In the genomic region with DNA sequence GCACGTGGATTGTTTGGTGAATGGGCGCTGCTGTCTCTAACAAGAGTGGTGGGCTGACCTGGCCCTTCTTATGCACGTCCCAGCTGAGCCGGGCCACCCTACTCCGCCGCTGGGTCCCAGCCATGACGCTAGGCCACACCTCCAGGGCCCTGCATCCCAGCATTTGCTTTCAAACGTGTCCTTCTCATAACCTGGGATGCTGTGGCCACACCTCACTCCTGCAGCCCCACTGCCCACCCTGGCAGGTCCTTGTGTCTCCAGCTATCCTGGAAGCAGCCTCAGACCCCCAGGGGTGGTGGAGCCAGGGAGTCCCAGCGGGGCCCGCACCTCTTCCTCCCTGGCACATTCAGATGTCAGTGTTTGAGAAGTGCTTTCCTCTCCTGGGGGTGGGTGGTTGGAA, we compare ENCODE assay signal across 18 cellular contexts.
DNase-seq lines count a peak whose midpoint lies in the region; ATAC-seq and TF ChIP-seq lines count a peak whose summit lies in the region.
"Had no signal": no experiment of that assay in that cellular context is flagged by ENCODE, and none has a peak within 500 bp of the region (broad histone marks: within the 10 kb centered on the region; RNA-seq: fewer than 3 reads in every experiment).

No MANE protein-coding gene starts in this region.

- no peaks in the 10 kb centered on the region for H3K9me3 Mint-ChIP-seq in natural killer cell treated with Interleukin-12 subunit alpha and Interleukin-12 subunit beta and Interleukin-15 and Interleukin-18, amount 100 ng/mL, for 72 hours
- no peaks in the 10 kb centered on the region for H3K9me3 Mint-ChIP-seq in natural killer cell

- no peak overlapping the region for H3K4me3 ChIP-seq in lower lobe of right lung
- H3K4me3 ChIP-seq: BLaER1 had no signal

- H3K36me3 ChIP-seq in lower lobe of right lung = no peaks in the 10 kb centered on the region
- H3K36me3 ChIP-seq: BLaER1 had no signal

- H3K27ac Mint-ChIP-seq in natural killer cell treated with Interleukin-12 subunit alpha and Interleukin-12 subunit beta and Interleukin-15 and Interleukin-18, amount 100 ng/mL, for 72 hours = no peak overlapping the region
- no peak overlapping the region for H3K27ac Mint-ChIP-seq in natural killer cell
- H3K27ac Mint-ChIP-seq: CD14-positive monocyte; CD4-positive, alpha-beta memory T cell had no signal

- H3K27ac ChIP-seq in lower lobe of right lung = no peak overlapping the region
- H3K27ac ChIP-seq: BLaER1, HL-60 had no signal

- ATAC-seq in natural killer cell treated with Interleukin-12 subunit alpha and Interleukin-12 subunit beta and Interleukin-15 and Interleukin-18, amount 100 ng/mL, for 72 hours = no peak
- ATAC-seq in natural killer cell (no peak), lower lobe of right lung (no peak), GM18873 (IDR thresholded peaks at IDR 0.05; ENCODE audit: low FRiP score, unreplicated experiment) (no peak)
- ATAC-seq: HCT116 had no signal

- no peak for TF ChIP-seq CTCF in natural killer cell (IDR thresholded peaks at IDR 0.05)
- no peak for TF ChIP-seq CTCF in lower lobe of right lung (IDR thresholded peaks at IDR 0.05)

- no peak overlapping the region for H3K4me3 Mint-ChIP-seq in natural killer cell treated with Interleukin-12 subunit alpha and Interleukin-12 subunit beta and Interleukin-15 and Interleukin-18, amount 100 ng/mL, for 72 hours
- no peak overlapping the region for H3K4me3 Mint-ChIP-seq in natural killer cell
- H3K4me3 Mint-ChIP-seq: CD14-positive monocyte; CD4-positive, alpha-beta memory T cell had no signal

- peaks cover 5 to 17% of the 10 kb centered on the region in 2 donors for H3K27me3 Mint-ChIP-seq in natural killer cell treated with Interleukin-12 subunit alpha and Interleukin-12 subunit beta and Interleukin-15 and Interleukin-18, amount 100 ng/mL, for 72 hours
- peaks cover 0 to 19% of the 10 kb centered on the region in 2 donors for H3K27me3 Mint-ChIP-seq in natural killer cell (ENCODE audit: low read depth in 2 of 2)

- peaks cover 24% of the 10 kb centered on the region for H3K4me1 ChIP-seq in lower lobe of right lung

- intact Hi-C loops in natural killer cell (cut with micrococcal nuclease) (no loop called here), lower lobe of right lung (cut with DNase I) (no loop called here), posterior vena cava (cut with DNase I) (no loop called here)

- no peaks in the 10 kb centered on the region for H3K36me3 Mint-ChIP-seq in natural killer cell treated with Interleukin-12 subunit alpha and Interleukin-12 subunit beta and Interleukin-15 and Interleukin-18, amount 100 ng/mL, for 72 hours
- H3K36me3 Mint-ChIP-seq in natural killer cell = no peaks in the 10 kb centered on the region
- H3K36me3 Mint-ChIP-seq: CD14-positive monocyte; CD4-positive, alpha-beta memory T cell had no signal

- no peaks in the 10 kb centered on the region for H3K4me1 Mint-ChIP-seq in natural killer cell treated with Interleukin-12 subunit alpha and Interleukin-12 subunit beta and Interleukin-15 and Interleukin-18, amount 100 ng/mL, for 72 hours (ENCODE audit: low read depth in 2 of 2)
- no peaks in the 10 kb centered on the region for H3K4me1 Mint-ChIP-seq in natural killer cell
- H3K4me1 Mint-ChIP-seq: CD14-positive monocyte; CD4-positive, alpha-beta memory T cell had no signal

- peaks cover 16% of the 10 kb centered on the region for H3K27me3 ChIP-seq in lower lobe of right lung (ENCODE audit: low read depth)

- DNase-seq in natural killer cell treated with Interleukin-12 subunit alpha and Interleukin-12 subunit beta and Interleukin-15 and Interleukin-18, amount 100 ng/mL, for 72 hours (ENCODE audit: low spot score) = peak; percentile 39
- DNase-seq in natural killer cell (no peak), lower lobe of right lung (peak; percentile 24), posterior vena cava (ENCODE audit: low spot score) (peak; percentile 43), iPS-NIHi7 (ENCODE audit: extremely low spot score) (no peak)
- DNase-seq in stimulated activated CD4-positive, alpha-beta T cell treated with anti-CD3 and anti-CD28 coated beads, Interleukin-4, amount 100 ng/mL, for 24 hours = no peak
- DNase-seq: 8988T; CD4-positive, alpha-beta memory T cell; DMS153; DMS79; GDM1; GOT3; H7 had no signal

- H3K9me3 ChIP-seq in lower lobe of right lung = no peaks in the 10 kb centered on the region
- H3K9me3 ChIP-seq: BLaER1 had no signal

Comparison
In these comparisons a context has a peak if more than half of its experiments do, and no peak if none do; other contexts are left out.
1. DNase-seq: peak in natural killer cell treated with Interleukin-12 subunit alpha and Interleukin-12 subunit beta and Interleukin-15 and Interleukin-18, amount 100 ng/mL, for 72 hours (single experiment), lower lobe of right lung (single experiment) and posterior vena cava (single experiment); none in natural killer cell (single experiment), stimulated activated CD4-positive, alpha-beta T cell treated with anti-CD3 and anti-CD28 coated beads, Interleukin-4, amount 100 ng/mL, for 24 hours (single experiment) and iPS-NIHi7 (single experiment).